Comparison of ENCODE assay signal across 1 cellular context in genomic region chr20:50580016-50580747, GRCh38.
TF ChIP-seq lines count a peak whose summit lies in the region.

No MANE protein-coding gene starts in this region.

TF ChIP-seq in WTC11, 78 proteins besides CTCF, POLR2A, EP300 and RAD21 (continued from another document):
- no peak for TF ChIP-seq ZNF416 (CRISPR knock-in tag; IDR thresholded peaks at IDR 0.05)
- TF ChIP-seq MAX (CRISPR knock-in tag; IDR thresholded peaks at IDR 0.05) = no peak
- TF ChIP-seq SOX15 (CRISPR knock-in tag; IDR thresholded peaks at IDR 0.05) = no peak
- no peak for TF ChIP-seq ARID4B (CRISPR knock-in tag; IDR thresholded peaks at IDR 0.05; ENCODE audit: borderline replicate concordance)
- no peak for TF ChIP-seq ZNF219 (CRISPR knock-in tag; IDR thresholded peaks at IDR 0.05; ENCODE audit: borderline replicate concordance)
